ENCODE assay signal across 13 cellular contexts in the genomic region with DNA sequence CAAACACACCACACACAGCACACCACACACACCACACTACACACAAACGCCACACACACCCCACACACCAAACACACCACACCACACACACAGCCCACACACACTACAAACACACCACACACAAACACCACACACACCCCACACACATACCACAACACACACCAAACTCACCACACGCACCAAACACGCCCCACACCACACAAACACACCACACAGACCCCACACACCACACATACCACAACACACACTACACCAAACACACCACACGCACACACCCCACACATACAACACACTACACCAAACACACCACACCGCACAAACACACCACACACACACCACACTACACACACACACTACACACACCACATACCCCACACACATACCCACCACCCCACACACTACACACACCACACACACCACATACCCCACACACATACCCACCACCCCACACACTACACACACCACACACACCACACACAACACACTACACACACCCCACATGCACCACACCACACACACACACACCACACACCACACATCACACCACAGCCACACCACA.
DNase-seq lines count a peak whose midpoint lies in the region; ATAC-seq and TF ChIP-seq lines count a peak whose summit lies in the region.
"Had no signal": no experiment of that assay in that cellular context is flagged by ENCODE, and none has a peak within 500 bp of the region (broad histone marks: within the 10 kb centered on the region; RNA-seq: fewer than 3 reads in every experiment).

No MANE protein-coding gene starts in this region.

- no peaks in the 10 kb centered on the region for H3K9me3 Mint-ChIP-seq in activated CD4-positive, alpha-beta T cell treated with anti-CD3 and anti-CD28 coated beads, Interleukin-2, amount 10 ng/mL, durations not matched to agents 24 days and 14 days
- peaks cover 6% of the 10 kb centered on the region for H3K9me3 Mint-ChIP-seq in activated naive CD8-positive, alpha-beta T cell (ENCODE audit: low read depth)
- peaks cover 7 to 15% of the 10 kb centered on the region in 2 donors for H3K9me3 Mint-ChIP-seq in stimulated activated naive CD8-positive, alpha-beta T cell treated with anti-CD3 and anti-CD28 coated beads, Interleukin-15, amount 100 ng/mL, for 72 hours

- peaks cover 5% of the 10 kb centered on the region; the same call in 1 of the 2 replicates for H3K4me1 ChIP-seq in iPS-20b (ENCODE audit: insufficient read depth, low read length)

- H3K27me3 Mint-ChIP-seq in activated CD4-positive, alpha-beta T cell treated with anti-CD3 and anti-CD28 coated beads, Interleukin-2, amount 10 ng/mL, durations not matched to agents 24 days and 14 days: peaks cover 31% of the 10 kb centered on the region
- peaks cover 3% of the 10 kb centered on the region for H3K27me3 Mint-ChIP-seq in activated naive CD8-positive, alpha-beta T cell
- H3K27me3 Mint-ChIP-seq in stimulated activated naive CD8-positive, alpha-beta T cell treated with anti-CD3 and anti-CD28 coated beads, Interleukin-15, amount 100 ng/mL, for 72 hours: peaks cover 43% of the 10 kb centered on the region

- peaks cover 2% of the 10 kb centered on the region for H3K36me3 Mint-ChIP-seq in activated CD4-positive, alpha-beta T cell treated with anti-CD3 and anti-CD28 coated beads, Interleukin-2, amount 10 ng/mL, durations not matched to agents 24 days and 14 days (ENCODE audit: low read depth)
- H3K36me3 Mint-ChIP-seq in activated naive CD8-positive, alpha-beta T cell: peaks cover 7% of the 10 kb centered on the region

- peak overlapping the region; percentile 30 for H3K4me3 Mint-ChIP-seq in activated CD4-positive, alpha-beta T cell treated with anti-CD3 and anti-CD28 coated beads, Interleukin-2, amount 10 ng/mL, durations not matched to agents 24 days and 14 days
- peak overlapping the region; percentile 47 for H3K4me3 Mint-ChIP-seq in activated naive CD8-positive, alpha-beta T cell
- peak overlapping the region; percentile 73 to 88 for H3K4me3 Mint-ChIP-seq in stimulated activated naive CD8-positive, alpha-beta T cell treated with anti-CD3 and anti-CD28 coated beads, Interleukin-15, amount 100 ng/mL, for 72 hours

- peak overlapping the region; percentile 1 for H3K27ac Mint-ChIP-seq in activated CD4-positive, alpha-beta T cell treated with anti-CD3 and anti-CD28 coated beads, Interleukin-2, amount 10 ng/mL, durations not matched to agents 24 days and 14 days
- no peak overlapping the region for H3K27ac Mint-ChIP-seq in activated naive CD8-positive, alpha-beta T cell
- peak overlapping the region; percentile 27 to 67 for H3K27ac Mint-ChIP-seq in stimulated activated naive CD8-positive, alpha-beta T cell treated with anti-CD3 and anti-CD28 coated beads, Interleukin-15, amount 100 ng/mL, for 72 hours

- peaks cover 82% of the 10 kb centered on the region for H3K27me3 ChIP-seq in iPS-20b (ENCODE audit: insufficient read depth, low read length)
- peaks cover 54% of the 10 kb centered on the region for H3K27me3 ChIP-seq in brain microvascular endothelial cell (replicated peaks)

- peak overlapping the region; percentile 62 for H3K4me3 ChIP-seq in iPS-20b (ENCODE audit: low read length)
- H3K4me3 ChIP-seq in brain microvascular endothelial cell (ENCODE audit: low read depth, low read length): no peak overlapping the region
- H3K4me3 ChIP-seq: lung had no signal

- TF ChIP-seq CTCF in brain microvascular endothelial cell (IDR thresholded peaks at IDR 0.05; ENCODE audit: low read depth, low read length, missing control alignments): no peak

- peaks cover 45% of the 10 kb centered on the region for H3K4me1 Mint-ChIP-seq in activated CD4-positive, alpha-beta T cell treated with anti-CD3 and anti-CD28 coated beads, Interleukin-2, amount 10 ng/mL, durations not matched to agents 24 days and 14 days
- H3K4me1 Mint-ChIP-seq in activated naive CD8-positive, alpha-beta T cell (ENCODE audit: low read depth): peaks cover 49% of the 10 kb centered on the region
- H3K4me1 Mint-ChIP-seq in stimulated activated naive CD8-positive, alpha-beta T cell treated with anti-CD3 and anti-CD28 coated beads, Interleukin-15, amount 100 ng/mL, for 72 hours: peaks cover 64% of the 10 kb centered on the region

- ATAC-seq in stimulated activated naive CD8-positive, alpha-beta T cell treated with anti-CD3 and anti-CD28 coated beads, Interleukin-15, amount 100 ng/mL, for 72 hours: peak; percentile 41

- H3K9ac ChIP-seq in iPS-20b (ENCODE audit: low read depth, low read length): no peak overlapping the region

- in situ Hi-C loops in brain microvascular endothelial cell (cut with HindIII; ENCODE audit: low pct_ligation_motif_present, low sequenced_read_pairs): no loop called here

- no peak for TF ChIP-seq POLR2A in erythroblast (IDR thresholded peaks at IDR 0.05; ENCODE audit: low read length)

- no peaks in the 10 kb centered on the region for H3K9me3 ChIP-seq in iPS-20b (ENCODE audit: insufficient read depth, low read depth, low read length)

- no peak for DNase-seq in activated CD4-positive, alpha-beta T cell treated with anti-CD3 and anti-CD28 coated beads, Interleukin-2, amount 10 ng/mL, durations not matched to agents 24 days and 14 days
- no peak for DNase-seq in activated CD4-positive, alpha-beta T cell treated with anti-CD3 and anti-CD28 coated beads for 4 hours
- no peak for DNase-seq in stimulated activated naive CD8-positive, alpha-beta T cell treated with anti-CD3 and anti-CD28 coated beads, Interleukin-15, amount 100 ng/mL, for 72 hours
- no peak for DNase-seq in mesenteric fat pad (ENCODE audit: low spot score)
- no peak for DNase-seq in erythroblast (lab: John Stamatoyannopoulos, UW)
- no peak for DNase-seq in brain microvascular endothelial cell
- DNase-seq: activated naive CD4-positive, alpha-beta T cell treated with anti-CD3 and anti-CD28 coated beads, Interleukin-2, amount 50 U/mL, for 16 hours; cortex of kidney; DMS 273 treated with DMSO at 0.1 percent for 48 hours; NCI-H1105 treated with DMSO at 0.1 percent for 48 hours had no signal

- H3K36me3 ChIP-seq in iPS-20b (ENCODE audit: insufficient read depth, low read depth, low read length) (no peaks in the 10 kb centered on the region), brain microvascular endothelial cell (replicated peaks) (no peaks in the 10 kb centered on the region)

- intact Hi-C loops in activated CD4-positive, alpha-beta T cell treated with anti-CD3 and anti-CD28 coated beads, Interleukin-2, amount 10 ng/mL, durations not matched to agents 24 days and 14 days (cut with micrococcal nuclease): no loop called here

- H3K27ac ChIP-seq in iPS-20b (ENCODE audit: low read length) (no peak overlapping the region), brain microvascular endothelial cell (no peak overlapping the region)

Comparison
In these comparisons a context has a peak if more than half of its experiments do, and no peak if none do; other contexts are left out.
1. H3K4me3 Mint-ChIP-seq: peak in every context shown above with its lines; median percentile 80 in stimulated activated naive CD8-positive, alpha-beta T cell treated with anti-CD3 and anti-CD28 coated beads, Interleukin-15, amount 100 ng/mL, for 72 hours; 47 in activated naive CD8-positive, alpha-beta T cell; 30 in activated CD4-positive, alpha-beta T cell treated with anti-CD3 and anti-CD28 coated beads, Interleukin-2, amount 10 ng/mL, durations not matched to agents 24 days and 14 days.